Comparison of ENCODE assay signal across 27 cellular contexts in the genomic region with DNA sequence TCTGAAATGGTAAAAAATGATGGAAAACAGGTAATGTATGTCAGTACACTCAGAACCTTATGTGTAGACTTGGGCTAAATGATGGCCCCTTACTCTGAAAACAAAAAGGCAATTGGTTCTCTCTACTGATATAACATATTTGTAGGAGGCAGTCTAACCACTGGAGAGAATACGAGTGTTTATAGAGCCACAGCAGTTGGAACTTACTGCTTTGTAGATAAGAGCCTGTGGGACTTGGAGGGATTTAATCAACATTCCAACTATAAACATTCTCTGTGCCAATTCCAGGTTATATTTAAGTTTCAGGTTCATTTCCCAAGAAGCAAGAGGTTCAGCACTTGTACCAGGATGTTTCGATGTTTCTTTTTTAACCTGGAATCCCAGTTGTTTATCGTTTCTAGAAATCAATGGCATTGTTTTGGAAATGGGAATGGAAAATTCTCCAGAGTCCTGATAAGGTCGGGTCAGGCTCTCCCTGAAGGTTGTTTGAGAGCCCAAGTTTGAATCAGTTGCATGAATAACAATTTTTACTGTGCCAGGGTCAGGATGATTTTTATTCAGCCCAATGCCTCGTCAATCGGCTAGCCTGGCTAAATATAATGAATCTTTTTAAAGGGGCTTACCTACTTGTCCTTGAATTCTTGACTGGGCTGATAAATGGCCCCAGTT.
"Had no signal": no experiment of that assay in that cellular context is flagged by ENCODE, and none has a peak within 500 bp of the region (broad histone marks: within the 10 kb centered on the region; RNA-seq: fewer than 3 reads in every experiment).

No MANE protein-coding gene starts in this region.

- DNase-seq: cerebellar nuclear complex; cortex of kidney; effector memory CD8-positive, alpha-beta T cell; erythroblast; esophagus squamous epithelium; foreskin melanocyte; glutamatergic neuron; left colon; mesenchymal stem cell; midbrain; naive thymus-derived CD4-positive, alpha-beta T cell; nucleus accumbens; posterior cingulate gyrus; retina; stimulated activated CD4-positive, alpha-beta T cell treated with anti-CD3 and anti-CD28 coated beads, Interleukin-12 subunit alpha, Interleukin-12 subunit beta, amount 100 ng/mL, for 4 hours; stimulated activated CD4-positive, alpha-beta T cell treated with anti-CD3 and anti-CD28 coated beads, Interleukin-1b, Interleukin-23, amount 100 ng/mL, for 48 hours; stimulated activated CD4-positive, alpha-beta T cell treated with anti-CD3 and anti-CD28 coated beads, Interleukin-4, amount 100 ng/mL, for 1 hour; stimulated activated CD8-positive, alpha-beta memory T cell treated with anti-CD3 and anti-CD28 coated beads, Interleukin-4, amount 100 ng/mL, for 48 hours; stimulated activated naive CD4-positive, alpha-beta T cell; stimulated activated naive CD8-positive, alpha-beta T cell treated with anti-CD3 and anti-CD28 coated beads, Interleukin-15, amount 100 ng/mL, for 72 hours; thyroid gland; trophoblast cell had no signal

- H3K9me3 Mint-ChIP-seq: stimulated activated naive CD8-positive, alpha-beta T cell treated with anti-CD3 and anti-CD28 coated beads, Interleukin-15, amount 100 ng/mL, for 72 hours had no signal

- H3K27me3 ChIP-seq: esophagus squamous epithelium, suprapubic skin, thyroid gland, vagina had no signal

- H3K27ac Mint-ChIP-seq: effector memory CD8-positive, alpha-beta T cell; naive thymus-derived CD4-positive, alpha-beta T cell; nephron; stimulated activated naive CD8-positive, alpha-beta T cell treated with anti-CD3 and anti-CD28 coated beads, Interleukin-15, amount 100 ng/mL, for 72 hours had no signal

- H3K4me1 ChIP-seq: esophagus squamous epithelium, suprapubic skin, thyroid gland, vagina had no signal

- H3K36me3 ChIP-seq: esophagus squamous epithelium, suprapubic skin, thyroid gland, vagina had no signal

- H3K9me3 ChIP-seq: esophagus squamous epithelium, suprapubic skin, thyroid gland, vagina had no signal

- H3K36me3 Mint-ChIP-seq: naive thymus-derived CD4-positive, alpha-beta T cell had no signal

- H3K4me2 ChIP-seq: smooth muscle cell had no signal

- ATAC-seq: effector memory CD8-positive, alpha-beta T cell; left colon; naive thymus-derived CD4-positive, alpha-beta T cell; sciatic nerve; stimulated activated naive CD8-positive, alpha-beta T cell treated with anti-CD3 and anti-CD28 coated beads, Interleukin-15, amount 100 ng/mL, for 72 hours had no signal

- H3K27ac ChIP-seq: esophagus squamous epithelium, suprapubic skin, thyroid gland, vagina had no signal

- H3K4me3 ChIP-seq: esophagus squamous epithelium, smooth muscle cell, suprapubic skin, thyroid gland, vagina had no signal

- H3K27me3 Mint-ChIP-seq: effector memory CD8-positive, alpha-beta T cell; stimulated activated naive CD8-positive, alpha-beta T cell treated with anti-CD3 and anti-CD28 coated beads, Interleukin-15, amount 100 ng/mL, for 72 hours had no signal

- H3K4me1 Mint-ChIP-seq: naive thymus-derived CD4-positive, alpha-beta T cell; nephron; stimulated activated naive CD8-positive, alpha-beta T cell treated with anti-CD3 and anti-CD28 coated beads, Interleukin-15, amount 100 ng/mL, for 72 hours had no signal

- H3K4me3 Mint-ChIP-seq: effector memory CD8-positive, alpha-beta T cell; naive thymus-derived CD4-positive, alpha-beta T cell; nephron; stimulated activated naive CD8-positive, alpha-beta T cell treated with anti-CD3 and anti-CD28 coated beads, Interleukin-15, amount 100 ng/mL, for 72 hours had no signal
